In the genomic region with DNA sequence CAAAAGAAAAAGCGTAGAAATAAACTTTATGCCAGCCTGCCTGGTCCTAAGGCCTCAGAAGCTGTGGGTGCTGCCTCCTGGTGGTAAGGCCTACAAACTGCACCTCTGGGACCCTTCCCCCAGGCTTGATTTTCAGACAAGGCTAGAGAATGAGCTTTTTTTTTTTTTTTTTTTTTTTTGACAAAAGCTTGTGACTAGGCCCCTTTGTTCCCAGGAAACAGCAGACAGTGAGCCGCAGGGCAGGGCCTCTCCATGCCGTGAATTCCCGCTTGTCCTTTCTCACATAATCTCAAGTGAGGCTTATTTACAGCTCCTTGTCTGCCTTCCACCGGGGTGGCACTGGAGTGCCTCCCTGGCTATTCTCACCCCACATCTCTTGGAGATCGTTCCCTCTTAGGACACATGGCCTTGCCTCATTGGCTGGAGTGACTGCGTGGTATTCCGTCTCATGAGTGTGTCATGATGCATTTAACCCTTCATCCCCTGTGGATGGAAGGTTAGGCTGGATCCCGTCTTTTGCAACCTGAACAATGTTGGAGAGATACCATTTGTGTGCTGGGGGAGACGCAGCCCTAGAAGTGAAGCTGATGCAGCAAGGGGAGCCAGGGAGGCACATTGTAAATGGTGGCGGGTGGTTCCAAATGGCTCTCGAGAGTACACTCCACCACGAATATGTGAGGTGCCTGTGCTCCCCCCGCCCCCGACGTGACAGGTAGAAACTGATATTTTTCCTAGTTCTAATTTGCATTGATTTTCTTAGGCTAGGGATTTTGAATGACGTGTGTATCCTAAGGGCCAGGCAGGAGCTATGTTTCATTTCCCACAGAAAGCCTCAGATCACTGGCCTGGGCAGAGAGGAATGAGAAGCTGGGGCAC, we compare ENCODE assay signal across 8 cellular contexts. TPM values are rescaled to one million over a fixed set of nuclear protein-coding genes. Genes with fewer than 3 reads are reported as not detected.
DNase-seq lines count a peak whose midpoint lies in the region; ATAC-seq, FAIRE-seq and TF ChIP-seq lines count a peak whose summit lies in the region.

No MANE protein-coding gene starts in this region.

- peak; percentile 94 for TF ChIP-seq CTCF in A549 (IDR thresholded peaks at IDR 0.05)
- peak; percentile 86 for TF ChIP-seq CTCF in GM13977 (IDR thresholded peaks at IDR 0.05; ENCODE audit: extremely low read depth, insufficient read depth, missing control alignments)
- peak; percentile 73 for TF ChIP-seq CTCF in HepG2 (CRISPR knock-in tag; IDR thresholded peaks at IDR 0.05)

- DNase-seq in A549 (ENCODE audit: low read depth in 1 of 2, low spot score in 1 of 2) (peak; percentile 81 to 96), GM13977 (ENCODE audit: low spot score) (peak; percentile 94), NCI-H2196 (lab: John Stamatoyannopoulos, UW; ENCODE audit: unreplicated experiment) (peak; percentile 60), dermis blood vessel endothelial cell (peak; percentile 87), HepG2 (ENCODE audit: low spot score) (peak; percentile 58)
- peak; percentile 69 for DNase-seq in activated CD4-positive, alpha-beta T cell treated with anti-CD3 and anti-CD28 coated beads, Interleukin-2, amount 10 ng/mL, durations not matched to agents 7 days and 5 days
- DNase-seq in stimulated activated CD4-positive, alpha-beta T cell treated with anti-CD3 and anti-CD28 coated beads, Interleukin-4, amount 100 ng/mL, for 4 hours = peak; percentile 42 to 51

- no peaks in the 10 kb centered on the region for H3K9me3 Mint-ChIP-seq in activated CD4-positive, alpha-beta T cell treated with anti-CD3 and anti-CD28 coated beads, Interleukin-2, amount 10 ng/mL, durations not matched to agents 7 days and 5 days

- no peak overlapping the region for H3K4me3 Mint-ChIP-seq in activated CD4-positive, alpha-beta T cell treated with anti-CD3 and anti-CD28 coated beads, Interleukin-2, amount 10 ng/mL, durations not matched to agents 7 days and 5 days

- TF ChIP-seq EP300 in A549 (IDR thresholded peaks at IDR 0.05) (no peak), HepG2 (IDR thresholded peaks at IDR 0.05; ENCODE audit: low read depth in 2 of 2, low read length in 2 of 2) (no peak), HepG2 (CRISPR knock-in tag; IDR thresholded peaks at IDR 0.05; ENCODE audit: borderline replicate concordance) (no peak)

- CTCF ChIA-PET in A549 (lab: Yijun Ruan, JAX) (interaction anchor here (0.8 to 3.1 kb wide), 32 partner anchors 9 to 191 kb away, joined by 3 to 36 read pairs (median 6); partner anchors contain the start of gene USP22), HepG2 (lab: Yijun Ruan, JAX; ENCODE audit: low intra/inter-chr PET ratio, low total read pairs) (interaction anchor here (1.2 kb wide), 1 partner anchor 49 kb away, joined by 11 read pairs; no protein-coding TSS in a partner anchor)
- CTCF ChIA-PET in activated CD4-positive, alpha-beta T cell treated with anti-CD3 and anti-CD28 coated beads, Interleukin-2, amount 10 ng/mL, durations not matched to agents 7 days and 5 days (lab: Charles Lee) = interaction anchor here (0.6 to 1.7 kb wide), 5 partner anchors 14 to 1412 kb away, joined by 3 to 5 read pairs (median 3); no protein-coding TSS in a partner anchor

- 72% methylated on average over 17 of the region's 17 CpGs for WGBS in A549 (ENCODE audit: missing lambda C conversion rate)
- 62% methylated on average over 17 of the region's 17 CpGs for WGBS in HepG2 (ENCODE audit: low lambda C conversion rate)

- BruUV-seq in HepG2 (replicated peaks; lab: Mats Ljungman, UMichigan) = no TSS peak

- H3K9me3 ChIP-seq in A549 = no peaks in the 10 kb centered on the region
- H3K9me3 ChIP-seq in HepG2 (ENCODE audit: low read length) = no peaks in the 10 kb centered on the region

- H3K79me2 ChIP-seq in HepG2 (ENCODE audit: insufficient read depth, low read length) = no peaks in the 10 kb centered on the region

- no peaks in the 10 kb centered on the region for H3K36me3 Mint-ChIP-seq in activated CD4-positive, alpha-beta T cell treated with anti-CD3 and anti-CD28 coated beads, Interleukin-2, amount 10 ng/mL, durations not matched to agents 7 days and 5 days (ENCODE audit: low read depth)

- peak; percentile 80 to 83 for TF ChIP-seq RAD21 in A549 (conservative IDR thresholded peaks at IDR 0.05 in 1 of 2, IDR thresholded peaks at IDR 0.05 in 1 of 2)
- peak; percentile 53; the same call in 1 of the 2 replicates for TF ChIP-seq RAD21 in HepG2 (CRISPR knock-in tag; IDR thresholded peaks at IDR 0.05)

- peaks cover 4% of the 10 kb centered on the region; the same call in 1 of the 2 replicates for H4K20me1 ChIP-seq in HepG2 (ENCODE audit: insufficient read depth, low read length)

- POLR2A ChIA-PET in A549 (lab: Yijun Ruan, JAX) (interaction anchor here (0.6 to 1.4 kb wide), 2 partner anchors 50 to 293 kb away, joined by 3 to 6 read pairs; partner anchors contain the start of gene USP22), HepG2 (lab: Yijun Ruan, JAX) (interaction anchor here (1.0 to 1.4 kb wide), 2 partner anchors 50 kb away, joined by 3 to 4 read pairs; partner anchors contain the start of gene USP22)
- POLR2A ChIA-PET in activated CD4-positive, alpha-beta T cell treated with anti-CD3 and anti-CD28 coated beads, Interleukin-2, amount 10 ng/mL, durations not matched to agents 7 days and 5 days (lab: Charles Lee) = interaction anchor here (0.6 kb wide), 2 partner anchors 8 to 520 kb away, joined by 3 read pairs; no protein-coding TSS in a partner anchor

- ATAC-seq in A549 = peak; percentile 27 to 61; a peak in 3 of 6 replicates
- ATAC-seq in HepG2 = peak; percentile 21
- ATAC-seq in HG02642 (IDR thresholded peaks at IDR 0.05; ENCODE audit: poor library complexity, unreplicated experiment) = no peak

- H3K4me2 ChIP-seq in A549 = peak overlapping the region; percentile 56
- peak overlapping the region; percentile 43; the same call in 1 of the 2 replicates for H3K4me2 ChIP-seq in HepG2 (ENCODE audit: low read depth, low read length)

- H3K27ac Mint-ChIP-seq in activated CD4-positive, alpha-beta T cell treated with anti-CD3 and anti-CD28 coated beads, Interleukin-2, amount 10 ng/mL, durations not matched to agents 7 days and 5 days = no peak overlapping the region

- H3K36me3 ChIP-seq in HepG2 (replicated peaks in 1 of 2; ENCODE audit: control insufficient read depth in 1 of 2, insufficient read depth in 2 of 2, low read length in 2 of 2) = peaks cover 0 to 1% of the 10 kb centered on the region in 2 experiments; a peak in 1 of 5 replicates

- 0 out of 3 replicates have a peak, but pooled peaks cover 4% of the 10 kb centered on the region for H3K4me1 ChIP-seq in A549
- H3K4me1 ChIP-seq in HepG2 (ENCODE audit: insufficient read depth, low read length) = peaks cover 33% of the 10 kb centered on the region

- H3K9ac ChIP-seq in HepG2 (ENCODE audit: insufficient read depth, low read depth, low read length) = no peak overlapping the region

- intact Hi-C loops in HepG2 (cut with micrococcal nuclease; ENCODE audit: unreplicated experiment) = loop anchor here (1.0 to 5.0 kb wide), 2 partner anchors 49 to 126 kb away; no protein-coding TSS in a partner anchor

- H3K27ac ChIP-seq in A549 (no peak overlapping the region), HepG2 (ENCODE audit: extremely low read length, insufficient read depth, low read length) (peak overlapping the region; percentile 48)

- H3K27me3 Mint-ChIP-seq in activated CD4-positive, alpha-beta T cell treated with anti-CD3 and anti-CD28 coated beads, Interleukin-2, amount 10 ng/mL, durations not matched to agents 7 days and 5 days = no peaks in the 10 kb centered on the region

- in situ Hi-C loops in GM13977 (cut with MboI; ENCODE audit: low pct_unique_long_range_greater_than_20kb, low sequenced_read_pairs, unreplicated experiment) = no loop called here
- in situ Hi-C loops in HepG2 (cut with HindIII; ENCODE audit: extremely low pct_ligation_motif_present, low pct_unique_long_range_greater_than_20kb) = no loop called here

- H3K4me3 ChIP-seq in A549 = no peak overlapping the region
- no peak overlapping the region; a peak in 1 of 6 replicates for H3K4me3 ChIP-seq in HepG2 (replicated peaks in 1 of 3; ENCODE audit: insufficient read depth in 1 of 3, low read depth in 2 of 3, low read length in 3 of 3)

- no peak overlapping the region for H2AFZ ChIP-seq in HepG2 (ENCODE audit: low read length)

- FAIRE-seq in A549 (lab: Jason Lieb, UNC) (peak; percentile 70), HepG2 (lab: Jason Lieb, UNC) (peak; percentile 82)

- no peak for TF ChIP-seq POLR2A in A549 (IDR thresholded peaks at IDR 0.05; ENCODE audit: low read length)
- no peak for TF ChIP-seq POLR2A in HepG2 (IDR thresholded peaks at IDR 0.05; ENCODE audit: insufficient read depth in 1 of 2, low read depth in 2 of 2, low read length in 2 of 2)

- H3K27me3 ChIP-seq in HepG2 (ENCODE audit: control insufficient read depth in 1 of 2, insufficient read depth in 2 of 2, low read length in 2 of 2) = no peaks in the 10 kb centered on the region

- H3K4me1 Mint-ChIP-seq in activated CD4-positive, alpha-beta T cell treated with anti-CD3 and anti-CD28 coated beads, Interleukin-2, amount 10 ng/mL, durations not matched to agents 7 days and 5 days = no peaks in the 10 kb centered on the region

RNA-seq across cellular contexts. Expression of gene USP22, which starts 49.6 kb away (rescaled TPM):
- polyA plus RNA-seq in A549 (2011; rRNA removed) = 293 and 300 TPM in 2 replicates
- polyA plus RNA-seq in A549 (2012; cell fraction: cytosol; rRNA removed) = 152 and 192 TPM in 2 replicates
- 274 and 304 TPM in 2 replicates for polyA plus RNA-seq in A549 (2012; cell fraction: nucleus; rRNA removed)
- 130 to 141 TPM (median 134 TPM) in 3 replicates for polyA plus RNA-seq in A549 (2017; fragmentation: RNase III; extraction: RNeasy Plus Mini Kit Qiagen cat#74134 plus additional on column Dnase treatment)
- polyA minus RNA-seq in A549 (2011; rRNA and poly(A)+ RNA removed) = 312 and 352 TPM in 2 replicates
- total RNA-seq in activated CD4-positive, alpha-beta T cell treated with anti-CD3 and anti-CD28 coated beads, Interleukin-2, amount 10 ng/mL, durations not matched to agents 7 days and 5 days = 100 to 1,000 TPM; 147 to 162 TPM
- total RNA-seq in dermis blood vessel endothelial cell = 342 TPM in 2 replicates
- total RNA-seq in HepG2 (2016; rRNA removed; fragmentation: Illumina TruSeq; extraction: Trizol) = 130 and 131 TPM in 2 replicates
- total RNA-seq in HepG2 (2016; cell fraction: cytosol; rRNA removed; fragmentation: Illumina TruSeq; extraction: Trizol; ENCODE audit: low read depth) = 17.2 and 17.3 TPM in 2 replicates
- 119 and 130 TPM in 2 replicates for total RNA-seq in HepG2 (2016; cell fraction: insoluble cytoplasmic fraction; rRNA removed; fragmentation: Illumina TruSeq; extraction: Trizol)
- 54.1 and 54.4 TPM in 2 replicates for total RNA-seq in HepG2 (2016; cell fraction: membrane; rRNA removed; fragmentation: Illumina TruSeq; extraction: Trizol)
- 79.5 and 96.3 TPM in 2 replicates for total RNA-seq in HepG2 (2016; cell fraction: nucleus; rRNA removed; fragmentation: Illumina TruSeq; extraction: Trizol)
- polyA plus RNA-seq in HepG2 (2011; rRNA removed) = 98.0 and 124 TPM in 2 replicates
- 56.8 and 60.3 TPM in 2 replicates for polyA plus RNA-seq in HepG2 (2011; cell fraction: cytosol; rRNA removed)
- 126 and 139 TPM in 2 replicates for polyA plus RNA-seq in HepG2 (2011; cell fraction: nucleus; rRNA removed)
- 65.0 and 69.3 TPM in 2 replicates for polyA plus RNA-seq in HepG2 (2012)
- polyA plus RNA-seq in HepG2 (2016; cell fraction: cytosol; fragmentation: Illumina TruSeq; extraction: Trizol; ENCODE audit: low read depth) = 4.2 and 4.5 TPM in 2 replicates
- 65.3 and 91.2 TPM in 2 replicates for polyA plus RNA-seq in HepG2 (2016; cell fraction: insoluble cytoplasmic fraction; fragmentation: Illumina TruSeq; extraction: Trizol; ENCODE audit: low read depth)
- polyA plus RNA-seq in HepG2 (2016; cell fraction: membrane; fragmentation: Illumina TruSeq; extraction: Trizol; ENCODE audit: low read depth) = 18.3 and 19.5 TPM in 2 replicates
- polyA plus RNA-seq in HepG2 (2016; cell fraction: nucleus; fragmentation: Illumina TruSeq; extraction: Trizol; ENCODE audit: insufficient read depth, low read depth) = 101 and 103 TPM in 2 replicates
- 337 and 421 TPM in 2 replicates for polyA minus RNA-seq in HepG2 (2011; rRNA and poly(A)+ RNA removed; ENCODE audit: low replicate concordance)
- 104 and 120 TPM in 2 replicates for polyA minus RNA-seq in HepG2 (2011; cell fraction: cytosol; rRNA and poly(A)+ RNA removed)
- 71.7 and 94.2 TPM in 2 replicates for polyA minus RNA-seq in HepG2 (2011; cell fraction: nucleus; rRNA and poly(A)+ RNA removed)

Comparison
In these comparisons a context has a peak if more than half of its experiments do, and no peak if none do; other contexts are left out.
1. Of the 38 proteins assayed by ChIP-seq in both HepG2 and A549: peak only in HepG2: none; only in A549: none; in both: CTCF, RAD21 and SMC3; in neither: 35.